In genomic region chr17:42894283-42895184, GRCh38 we compare ENCODE assay signal across 16 cellular contexts. TPM values are rescaled to one million over a fixed set of nuclear protein-coding genes. Genes with fewer than 3 reads are reported as not detected.
DNase-seq lines count a peak whose midpoint lies in the region; ATAC-seq and TF ChIP-seq lines count a peak whose summit lies in the region.
"Had no signal": no experiment of that assay in that cellular context is flagged by ENCODE, and none has a peak within 500 bp of the region (broad histone marks: within the 10 kb centered on the region; RNA-seq: fewer than 3 reads in every experiment).

No MANE protein-coding gene starts in this region.

- TF ChIP-seq CTCF in ascending aorta (IDR thresholded peaks at IDR 0.05), result no peak

- H3K4me1 ChIP-seq in ascending aorta (peaks cover 28 to 40% of the 10 kb centered on the region in 2 donors), skeletal muscle tissue (ENCODE audit: control insufficient read depth in 3 of 3, insufficient read depth in 3 of 3, low read length in 3 of 3) (peaks cover 18 to 42% (median 30%) of the 10 kb centered on the region in 3 donors)
- H3K4me1 ChIP-seq: BE2C, prostate gland had no signal

- no peak for ATAC-seq in GM19467 (IDR thresholded peaks at IDR 0.05; ENCODE audit: unreplicated experiment)

- intact Hi-C loops in ascending aorta (cut with DNase I), result loop anchor here (2.0 to 5.0 kb wide), 2 partner anchors 33 to 44 kb away; partner anchors contain the start of gene AOC3

- H3K4me3 ChIP-seq in ascending aorta (no peak overlapping the region), skeletal muscle tissue (ENCODE audit: low read length in 3 of 3) (no peak overlapping the region)
- H3K4me3 ChIP-seq: prostate gland had no signal

- H3K27me3 ChIP-seq in ascending aorta (no peaks in the 10 kb centered on the region), skeletal muscle tissue (ENCODE audit: control insufficient read depth in 3 of 3, insufficient read depth in 3 of 3, low read length in 3 of 3) (no peaks in the 10 kb centered on the region)

- H3K27ac ChIP-seq in ascending aorta, result peak overlapping the region; percentile 47 to 88
- peak overlapping the region; percentile 78 for H3K27ac ChIP-seq in skeletal muscle tissue (ENCODE audit: low read depth, low read length)
- H3K27ac ChIP-seq: prostate gland had no signal

- DNase-seq in D341Med (ENCODE audit: low spot score), result peak; percentile 21
- DNase-seq in ascending aorta (ENCODE audit: low spot score in 2 of 2), result no peak
- DNase-seq in left kidney (ENCODE audit: low read depth, low spot score), result peak; percentile 68
- no peak for DNase-seq in RKO (ENCODE audit: low spot score)
- no peak for DNase-seq in pons (ENCODE audit: low spot score)
- DNase-seq in A172 (ENCODE audit: low spot score), result no peak
- DNase-seq: activated CD4-positive, alpha-beta memory T cell treated with anti-CD3 and anti-CD28 coated beads for 36 hours; BE2C; Karpas-422; NCI-H1694 treated with DMSO at 0.1 percent for 48 hours; NCI-H524; stimulated activated CD4-positive, alpha-beta T cell treated with anti-CD3 and anti-CD28 coated beads, Interleukin-2, amount 100 ng/mL, for 48 hours had no signal

- peak overlapping the region; percentile 3 to 23 (median 14) for H3K9ac ChIP-seq in skeletal muscle tissue (ENCODE audit: low read depth in 1 of 3, low read length in 3 of 3)

- H3K9me3 ChIP-seq in ascending aorta, result no peaks in the 10 kb centered on the region
- no peaks in the 10 kb centered on the region for H3K9me3 ChIP-seq in skeletal muscle tissue (ENCODE audit: control insufficient read depth in 3 of 3, low read length in 3 of 3)
- H3K9me3 ChIP-seq: BE2C, prostate gland had no signal

- H3K36me3 ChIP-seq in ascending aorta (no peaks in the 10 kb centered on the region), skeletal muscle tissue (ENCODE audit: control insufficient read depth in 3 of 3, insufficient read depth in 3 of 3, low read length in 3 of 3) (no peaks in the 10 kb centered on the region)
- H3K36me3 ChIP-seq: BE2C, prostate gland had no signal

RNA-seq across cellular contexts. Expression of gene G6PC1, which starts 6.1 kb away (rescaled TPM):
- total RNA-seq in ascending aorta (not detected), skeletal muscle tissue (not detected)
- not detected in 2 replicates for total RNA-seq in A172 (2014; rRNA removed; shearing (Covaris generic))
- total RNA-seq: activated CD4-positive, alpha-beta memory T cell treated with anti-CD3 and anti-CD28 coated beads for 36 hours; mononuclear cell; prostate gland had no signal

RNA-seq across cellular contexts. Expression of gene AOC3, which starts 43.5 kb away (rescaled TPM):
- total RNA-seq in ascending aorta (128 TPM), skeletal muscle tissue (16.2 TPM)
- total RNA-seq in A172 (2014; rRNA removed; shearing (Covaris generic)), result 0.09 and 0.41 TPM in 2 replicates

RNA-seq across cellular contexts. Expression of gene AOC2, which starts 50.2 kb away (rescaled TPM):
- total RNA-seq in ascending aorta (not detected), skeletal muscle tissue (0.52 TPM)
- total RNA-seq in A172 (2014; rRNA removed; shearing (Covaris generic)), result 0.10 TPM in 1 of 2 replicates, not detected in the other

Comparison
In these comparisons a context has a peak if more than half of its experiments do, and no peak if none do; other contexts are left out.
1. DNase-seq: peak in D341Med (single experiment) and left kidney (single experiment); none in ascending aorta (0 of 2), RKO (single experiment), pons (single experiment) and A172 (single experiment).
2. RNA of gene AOC3, which starts 43.5 kb away (total RNA-seq): 128 TPM in ascending aorta (single experiment) and 16.2 TPM in skeletal muscle tissue (single experiment); 0.09 to 0.41 TPM in A172; every median in the first group is over 10 times any median in the second.